28 cellular contexts compared by ENCODE assay signal in genomic region chr7:141268614-141269013, GRCh38.
DNase-seq lines count a peak whose midpoint lies in the region; ATAC-seq, FAIRE-seq and TF ChIP-seq lines count a peak whose summit lies in the region.
"Had no signal": no experiment of that assay in that cellular context is flagged by ENCODE, and none has a peak within 500 bp of the region (broad histone marks: within the 10 kb centered on the region; RNA-seq: fewer than 3 reads in every experiment).

No MANE protein-coding gene starts in this region.

- RAD21 ChIA-PET in GM12878 (lab: Charles Lee; ENCODE audit: unreplicated experiment): no interaction called here

- no peak for TF ChIP-seq RAD21 in HepG2 (CRISPR knock-in tag; IDR thresholded peaks at IDR 0.05)
- TF ChIP-seq RAD21 in GM12878 (IDR thresholded peaks at IDR 0.05; ENCODE audit: insufficient read depth, low read depth, low read length): no peak

- FAIRE-seq in HepG2 (lab: Jason Lieb, UNC) (peak; percentile 47), GM12878 (lab: Jason Lieb, UNC) (no peak)
- FAIRE-seq: D721Med, GM12892, RCC 7860 had no signal

- ATAC-seq in HepG2: peak; percentile 88
- no peak for ATAC-seq in right lobe of liver
- ATAC-seq in GM12878: no peak
- ATAC-seq in HG02840 (IDR thresholded peaks at IDR 0.05; ENCODE audit: low FRiP score, unreplicated experiment): no peak
- ATAC-seq in lower lobe of right lung: no peak
- ATAC-seq: A549 had no signal

- H3K27me3 ChIP-seq in HepG2 (ENCODE audit: control insufficient read depth in 1 of 2, insufficient read depth in 2 of 2, low read length in 2 of 2) (0 out of 5 replicates have a peak, but pooled peaks cover 0 to 4% of the 10 kb centered on the region in 2 experiments), right lobe of liver (no peaks in the 10 kb centered on the region), KMS-11 (ENCODE audit: insufficient read depth, low read depth) (no peaks in the 10 kb centered on the region), GM12878 (replicated peaks in 1 of 2; ENCODE audit: control insufficient read depth in 2 of 2, insufficient read depth in 2 of 2, low read length in 1 of 2) (no peaks in the 10 kb centered on the region), lower lobe of right lung (ENCODE audit: low read depth) (no peaks in the 10 kb centered on the region)
- H3K27me3 ChIP-seq: BLaER1 treated with 17β-estradiol and CSF1 and Interleukin-3, amounts not matched to agents 10 nM and 100 nM had no signal

- H3K4me1 ChIP-seq in HepG2 (ENCODE audit: insufficient read depth, low read length) (peaks cover 14% of the 10 kb centered on the region), right lobe of liver (no peaks in the 10 kb centered on the region), KMS-11 (ENCODE audit: low read depth, poor library complexity, severe bottlenecking) (peaks cover 15% of the 10 kb centered on the region), GM12878 (ENCODE audit: control insufficient read depth, insufficient read depth, low read length) (no peaks in the 10 kb centered on the region), lower lobe of right lung (no peaks in the 10 kb centered on the region)
- H3K4me1 ChIP-seq: A549 had no signal

- H4K20me1 ChIP-seq in HepG2 (ENCODE audit: insufficient read depth, low read length) (no peaks in the 10 kb centered on the region), KMS-11 (ENCODE audit: insufficient read depth) (no peaks in the 10 kb centered on the region), GM12878 (ENCODE audit: control insufficient read depth, insufficient read depth) (no peaks in the 10 kb centered on the region)
- H4K20me1 ChIP-seq: BLaER1 treated with 17β-estradiol and CSF1 and Interleukin-3, amounts not matched to agents 10 nM and 100 nM had no signal

- H2AFZ ChIP-seq in HepG2 (ENCODE audit: low read length) (no peak overlapping the region), KMS-11 (ENCODE audit: low read depth) (peak overlapping the region; percentile 11; the same call in 1 of the 2 replicates), GM12878 (ENCODE audit: control insufficient read depth, low read depth, low read length) (no peak overlapping the region)
- H2AFZ ChIP-seq: GM23248 had no signal

- in situ Hi-C loops in HepG2 (cut with HindIII; ENCODE audit: extremely low pct_ligation_motif_present, low pct_unique_long_range_greater_than_20kb) (no loop called here), GM12878 (cut with MboI) (no loop called here)

- H3K79me2 ChIP-seq in HepG2 (ENCODE audit: insufficient read depth, low read length): no peaks in the 10 kb centered on the region
- H3K79me2 ChIP-seq in KMS-11 (ENCODE audit: insufficient read depth, low read depth): no peaks in the 10 kb centered on the region
- no peaks in the 10 kb centered on the region for H3K79me2 ChIP-seq in GM12878 (ENCODE audit: control insufficient read depth, insufficient read depth, low read length)

- H3K27ac ChIP-seq in HepG2 (ENCODE audit: extremely low read length, insufficient read depth, low read length) (no peak overlapping the region), right lobe of liver (no peak overlapping the region), KMS-11 (peak overlapping the region; percentile 5; the same call in 1 of the 2 replicates), GM12878 (ENCODE audit: control insufficient read depth, insufficient read depth) (no peak overlapping the region), lower lobe of right lung (no peak overlapping the region)
- H3K27ac ChIP-seq: A549; BLaER1 treated with 17β-estradiol and CSF1 and Interleukin-3, amounts not matched to agents 10 nM and 100 nM; GM23248 had no signal

- no TSS peak for BruUV-seq in HepG2 (replicated peaks; lab: Mats Ljungman, UMichigan)
- BruUV-seq in GM12878 (replicated peaks; lab: Mats Ljungman, UMichigan): no TSS peak

- intact Hi-C loops in HepG2 (cut with micrococcal nuclease; ENCODE audit: unreplicated experiment): no loop called here
- intact Hi-C loops in right lobe of liver (cut with DNase I): no loop called here
- intact Hi-C loops in GM12878 (cut with micrococcal nuclease; ENCODE audit: unreplicated experiment): no loop called here
- intact Hi-C loops in lower lobe of right lung (cut with DNase I): no loop called here

- TF ChIP-seq EP300 in HepG2 (IDR thresholded peaks at IDR 0.05; ENCODE audit: low read depth in 2 of 2, low read length in 2 of 2) (peak in 1 of 2 experiments; percentile 35; a peak in 1 of 4 replicates), HepG2 (CRISPR knock-in tag; IDR thresholded peaks at IDR 0.05; ENCODE audit: borderline replicate concordance) (no peak), GM12878 (IDR thresholded peaks at IDR 0.05; ENCODE audit: borderline replicate concordance in 1 of 2, control insufficient read depth in 1 of 2, low read depth in 2 of 2, low read length in 2 of 2) (no peak)

- TF ChIP-seq CTCF in HepG2 (CRISPR knock-in tag; IDR thresholded peaks at IDR 0.05) (no peak), right lobe of liver (IDR thresholded peaks at IDR 0.05) (no peak), KMS-11 (conservative IDR thresholded peaks at IDR 0.05; ENCODE audit: low read depth, low read length) (no peak), GM12878 (IDR thresholded peaks at IDR 0.05 in 2 of 3, conservative IDR thresholded peaks at IDR 0.05 in 1 of 3; ENCODE audit: control insufficient read depth in 2 of 3, extremely low read depth in 1 of 3, insufficient read depth in 1 of 3, low read depth in 3 of 3, low read length in 3 of 3) (no peak), lower lobe of right lung (IDR thresholded peaks at IDR 0.05) (no peak)

- CTCF ChIA-PET in HepG2 (lab: Yijun Ruan, JAX; ENCODE audit: low intra/inter-chr PET ratio, low total read pairs) (no interaction called here), GM12878 (lab: Yijun Ruan, JAX) (no interaction called here)

- SMC1A ChIA-PET in GM12878 (lab: Charles Lee; ENCODE audit: uncharacterized antibody, unreplicated experiment): interaction anchor here (0.7 to 1.5 kb wide), 3 partner anchors 15 to 56 kb away, joined by 3 to 4 read pairs (median 3); no protein-coding TSS in a partner anchor

- H3K9me3 ChIP-seq in HepG2 (ENCODE audit: low read length) (no peaks in the 10 kb centered on the region), right lobe of liver (no peaks in the 10 kb centered on the region), GM12878 (replicated peaks; ENCODE audit: control insufficient read depth, insufficient read depth, low read length) (no peaks in the 10 kb centered on the region), lower lobe of right lung (no peaks in the 10 kb centered on the region)
- H3K9me3 ChIP-seq: A549; BLaER1 treated with 17β-estradiol and CSF1 and Interleukin-3, amounts not matched to agents 10 nM and 100 nM; SK-N-SH had no signal

- H3K9ac ChIP-seq in HepG2 (ENCODE audit: insufficient read depth, low read depth, low read length) (no peak overlapping the region), KMS-11 (no peak overlapping the region), GM12878 (ENCODE audit: control insufficient read depth, insufficient read depth, low read length) (no peak overlapping the region)
- H3K9ac ChIP-seq: BLaER1 treated with 17β-estradiol and CSF1 and Interleukin-3, amounts not matched to agents 10 nM and 100 nM; GM23248; SK-N-SH had no signal

- POLR2A ChIA-PET in HepG2 (lab: Yijun Ruan, JAX): no interaction called here
- POLR2A ChIA-PET in GM12878 (lab: Charles Lee): no interaction called here

- H3K36me3 ChIP-seq in HepG2 (replicated peaks in 1 of 2; ENCODE audit: control insufficient read depth in 1 of 2, insufficient read depth in 2 of 2, low read length in 2 of 2) (no peaks in the 10 kb centered on the region), right lobe of liver (no peaks in the 10 kb centered on the region), KMS-11 (ENCODE audit: insufficient read depth) (no peaks in the 10 kb centered on the region), GM12878 (ENCODE audit: control insufficient read depth in 2 of 2, insufficient read depth in 2 of 2, low read length in 1 of 2) (no peaks in the 10 kb centered on the region), lower lobe of right lung (no peaks in the 10 kb centered on the region)
- H3K36me3 ChIP-seq: BLaER1 treated with 17β-estradiol and CSF1 and Interleukin-3, amounts not matched to agents 10 nM and 100 nM had no signal

- DNase-seq in HepG2 (ENCODE audit: low spot score) (peak; percentile 56), right lobe of liver (no peak), GM12878 (ENCODE audit: low read depth, low spot score) (no peak), lower lobe of right lung (no peak), KG1 (lab: John Stamatoyannopoulos, UW) (no peak)
- DNase-seq: AML-193; CD4-positive, alpha-beta T cell; GF-D8; GM23248; H9; IMR-90; Karpas-422; NCI-H1105; NCI-H1436 treated with DMSO at 0.1 percent for 48 hours; NCI-H1930; NCI-H2171; NCI-H226; NCI-H510A; NCI-H69; SK-N-SH; SW 1271 had no signal

- H3K4me2 ChIP-seq in HepG2 (ENCODE audit: low read depth, low read length) (peak overlapping the region; percentile 32), KMS-11 (peak overlapping the region; percentile 22), GM12878 (ENCODE audit: control insufficient read depth, insufficient read depth) (no peak overlapping the region)
- H3K4me2 ChIP-seq: A549; BLaER1 treated with 17β-estradiol and CSF1 and Interleukin-3, amounts not matched to agents 10 nM and 100 nM; SK-N-SH had no signal

- WGBS in HepG2 (ENCODE audit: low lambda C conversion rate): 7% methylated on average over 3 of the region's 3 CpGs
- 53% methylated on average over 3 of the region's 3 CpGs for WGBS in right lobe of liver (ENCODE audit: insufficient coverage, low coverage, low lambda C conversion rate, missing lambda C conversion rate)
- WGBS in GM12878 (ENCODE audit: insufficient coverage, insufficient replicate concordance, low lambda C conversion rate, missing lambda C conversion rate): 25% methylated on average over 3 of the region's 3 CpGs

- TF ChIP-seq POLR2A in HepG2 (IDR thresholded peaks at IDR 0.05; ENCODE audit: insufficient read depth in 1 of 2, low read depth in 2 of 2, low read length in 2 of 2) (no peak), right lobe of liver (IDR thresholded peaks at IDR 0.05) (no peak), GM12878 (IDR thresholded peaks at IDR 0.05; ENCODE audit: low read depth, low read length) (no peak)

- H3K4me3 ChIP-seq in HepG2 (replicated peaks in 1 of 3; ENCODE audit: insufficient read depth in 1 of 3, low read depth in 2 of 3, low read length in 3 of 3) (peak overlapping the region in 1 of 3 experiments; percentile 7; a peak in 1 of 6 replicates), right lobe of liver (no peak overlapping the region), KMS-11 (IDR thresholded peaks at IDR 0.05; ENCODE audit: insufficient read depth, low read depth, low read length) (no peak overlapping the region), GM12878 (no peak overlapping the region), lower lobe of right lung (no peak overlapping the region)
- H3K4me3 ChIP-seq: A549; BLaER1 treated with 17β-estradiol and CSF1 and Interleukin-3, amounts not matched to agents 10 nM and 100 nM; GM23248 had no signal

TF ChIP-seq in HepG2, 621 proteins besides CTCF, POLR2A, EP300 and RAD21 (continues in another document):
- peak; percentile 54; the same call in 1 of the 2 replicates for TF ChIP-seq HMG20A (CRISPR knock-in tag; IDR thresholded peaks at IDR 0.05; ENCODE audit: borderline replicate concordance)
- peak; percentile 79 for TF ChIP-seq FOXA3 (CRISPR knock-in tag; IDR thresholded peaks at IDR 0.05)

TF ChIP-seq in GM12878, 131 proteins besides CTCF, POLR2A, EP300 and RAD21 (continues in another document):
- TF ChIP-seq FOS (IDR thresholded peaks at IDR 0.05; ENCODE audit: borderline replicate concordance, extremely low read depth, insufficient read length): no peak
- no peak for TF ChIP-seq CHD4 (IDR thresholded peaks at IDR 0.05)

Comparison
In these comparisons a context has a peak if more than half of its experiments do, and no peak if none do; other contexts are left out.
1. Of the 75 proteins assayed by ChIP-seq in both HepG2 and GM12878: peak only in HepG2: HDAC2 and TCF7; only in GM12878: ZNF687; in both: none; in neither: 70; mixed calls (peak in some experiments, not most) for 2.